Comparison of ENCODE assay signal across 15 cellular contexts in genomic region chrX:17592117-17592516, GRCh38.
A peak's percentile ranks its signal among the peaks of the same experiment; 100 is the strongest.
DNase-seq lines count a peak whose midpoint lies in the region; ATAC-seq and TF ChIP-seq lines count a peak whose summit lies in the region.
"Had no signal": no experiment of that assay in that cellular context is flagged by ENCODE, and none has a peak within 500 bp of the region (broad histone marks: within the 10 kb centered on the region; RNA-seq: fewer than 3 reads in every experiment).

No MANE protein-coding gene starts in this region.

- H3K27ac ChIP-seq in breast epithelium (peak overlapping the region in 1 of 2 donors; percentile 35), left lung (no peak overlapping the region), urinary bladder (ENCODE audit: low read depth) (peak overlapping the region; percentile 10), caudate nucleus (ENCODE audit: low read depth, low read length) (no peak overlapping the region)
- H3K27ac ChIP-seq: colonic mucosa had no signal

- peak; percentile 28 for ATAC-seq in left lung
- ATAC-seq: Panc1 had no signal

- H3K9me3 Mint-ChIP-seq in MCF 10A (ENCODE audit: unreplicated experiment) (no peaks in the 10 kb centered on the region), brain (no peaks in the 10 kb centered on the region)
- no peaks in the 10 kb centered on the region for H3K9me3 Mint-ChIP-seq in activated CD4-positive, alpha-beta memory T cell treated with anti-CD3 and anti-CD28 coated beads for 36 hours
- H3K9me3 Mint-ChIP-seq: activated T-cell treated with anti-CD3 and anti-CD28 coated beads, Interleukin-2, amount 50 U/mL, for 4 hours had no signal

- DNase-seq in MCF 10A (ENCODE audit: unreplicated experiment): no peak
- no peak for DNase-seq in breast epithelium (ENCODE audit: low spot score in 2 of 2)
- no peak for DNase-seq in left lung
- DNase-seq in activated CD4-positive, alpha-beta memory T cell treated with anti-CD3 and anti-CD28 coated beads for 36 hours: no peak
- no peak for DNase-seq in caudate nucleus (lab: John Stamatoyannopoulos, UW)
- DNase-seq in NCI-H1417 treated with DMSO at 0.1 percent for 48 hours (lab: John Stamatoyannopoulos, UW): no peak
- DNase-seq: activated T-cell treated with anti-CD3 and anti-CD28 coated beads, Interleukin-2, amount 50 U/mL, for 4 hours; AML-193; colonic mucosa; hippocampal formation; midbrain; NCI-H2081 treated with DMSO at 0.1 percent for 48 hours had no signal

- H3K27ac Mint-ChIP-seq in MCF 10A (ENCODE audit: low read depth, unreplicated experiment) (peak overlapping the region; percentile 30), brain (peak overlapping the region in 4 of 5 experiments; percentile 35 to 81 (median 70))
- H3K27ac Mint-ChIP-seq in activated CD4-positive, alpha-beta memory T cell treated with anti-CD3 and anti-CD28 coated beads for 36 hours: no peak overlapping the region

- CTCF ChIA-PET in MCF 10A (lab: Yijun Ruan, JAX): interaction anchor here (0.5 to 4.9 kb wide), 24 partner anchors 10 to 489 kb away, joined by 3 to 90 read pairs (median 4); no protein-coding TSS in a partner anchor
- CTCF ChIA-PET in activated CD4-positive, alpha-beta memory T cell treated with anti-CD3 and anti-CD28 coated beads for 36 hours (lab: Charles Lee): interaction anchor here (0.6 to 2.9 kb wide), 7 partner anchors 32 to 1257 kb away, joined by 3 to 10 read pairs (median 3); no protein-coding TSS in a partner anchor

- H3K27me3 ChIP-seq in breast epithelium (peaks cover 0 to 17% of the 10 kb centered on the region in 2 donors), left lung (no peaks in the 10 kb centered on the region)
- H3K27me3 ChIP-seq: colonic mucosa had no signal

- H3K27me3 Mint-ChIP-seq in MCF 10A (ENCODE audit: insufficient read depth, unreplicated experiment) (peaks cover 20% of the 10 kb centered on the region), brain (peaks cover 2% of the 10 kb centered on the region)
- H3K27me3 Mint-ChIP-seq in activated CD4-positive, alpha-beta memory T cell treated with anti-CD3 and anti-CD28 coated beads for 36 hours: peaks cover 4% of the 10 kb centered on the region

- H3K4me1 Mint-ChIP-seq in MCF 10A (ENCODE audit: insufficient read depth, unreplicated experiment) (peaks cover 30% of the 10 kb centered on the region), brain (peaks cover 43% of the 10 kb centered on the region)
- peaks cover 20% of the 10 kb centered on the region for H3K4me1 Mint-ChIP-seq in activated CD4-positive, alpha-beta memory T cell treated with anti-CD3 and anti-CD28 coated beads for 36 hours (ENCODE audit: low read depth)

- POLR2A ChIA-PET in MCF 10A (lab: Yijun Ruan, JAX): interaction anchor here (0.6 to 1.7 kb wide), 6 partner anchors 17 to 471 kb away, joined by 3 to 7 read pairs (median 6); no protein-coding TSS in a partner anchor
- POLR2A ChIA-PET in activated CD4-positive, alpha-beta memory T cell treated with anti-CD3 and anti-CD28 coated beads for 36 hours (lab: Charles Lee): no interaction called here

- H3K4me3 ChIP-seq in breast epithelium: no peak overlapping the region
- no peak overlapping the region for H3K4me3 ChIP-seq in left lung
- no peak overlapping the region for H3K4me3 ChIP-seq in urinary bladder (ENCODE audit: low read depth, low read length)
- H3K4me3 ChIP-seq: colonic mucosa had no signal

- H3K4me1 ChIP-seq in breast epithelium (no peaks in the 10 kb centered on the region), left lung (no peaks in the 10 kb centered on the region), urinary bladder (ENCODE audit: insufficient read depth) (no peaks in the 10 kb centered on the region)
- H3K4me1 ChIP-seq: colonic mucosa had no signal

- H3K9me3 ChIP-seq in breast epithelium: no peaks in the 10 kb centered on the region
- no peaks in the 10 kb centered on the region for H3K9me3 ChIP-seq in left lung
- H3K9me3 ChIP-seq: colonic mucosa had no signal

- no peak for TF ChIP-seq POLR2A in breast epithelium (IDR thresholded peaks at IDR 0.05)

- TF ChIP-seq CTCF in MCF 10A (IDR thresholded peaks at IDR 0.05; ENCODE audit: unreplicated experiment) (no peak), breast epithelium (IDR thresholded peaks at IDR 0.05) (no peak), brain (conservative IDR thresholded peaks at IDR 0.05) (no peak), left lung (IDR thresholded peaks at IDR 0.05) (no peak)

- no peaks in the 10 kb centered on the region for H3K36me3 ChIP-seq in breast epithelium
- H3K36me3 ChIP-seq in left lung: no peaks in the 10 kb centered on the region
- H3K36me3 ChIP-seq in urinary bladder (ENCODE audit: insufficient read depth): no peaks in the 10 kb centered on the region
- H3K36me3 ChIP-seq: colonic mucosa had no signal

- peak overlapping the region; percentile 38 for H3K4me3 Mint-ChIP-seq in MCF 10A (ENCODE audit: unreplicated experiment)
- peak overlapping the region in 4 of 5 experiments; percentile 24 to 66 (median 46) for H3K4me3 Mint-ChIP-seq in brain
- H3K4me3 Mint-ChIP-seq in activated CD4-positive, alpha-beta memory T cell treated with anti-CD3 and anti-CD28 coated beads for 36 hours: no peak overlapping the region
- H3K4me3 Mint-ChIP-seq: activated T-cell treated with anti-CD3 and anti-CD28 coated beads, Interleukin-2, amount 50 U/mL, for 4 hours had no signal

- WGBS in urinary bladder: 74% methylated on average over 1 of the region's 1 CpG

- intact Hi-C loops in MCF 10A (cut with micrococcal nuclease) (no loop called here), breast epithelium (cut with DNase I; ENCODE audit: low total_unique reads) (no loop called here), left lung (cut with DNase I) (no loop called here)
- intact Hi-C loops in activated CD4-positive, alpha-beta memory T cell treated with anti-CD3 and anti-CD28 coated beads for 36 hours (cut with micrococcal nuclease): loop anchor here (10.0 kb wide), 1 partner anchor 63 kb away; no protein-coding TSS in a partner anchor

- H3K36me3 Mint-ChIP-seq in MCF 10A (ENCODE audit: insufficient read depth, unreplicated experiment): no peaks in the 10 kb centered on the region
- no peaks in the 10 kb centered on the region for H3K36me3 Mint-ChIP-seq in brain
- H3K36me3 Mint-ChIP-seq in activated CD4-positive, alpha-beta memory T cell treated with anti-CD3 and anti-CD28 coated beads for 36 hours: no peaks in the 10 kb centered on the region

- no TSS peak for BruUV-seq in MCF 10A (replicated peaks; lab: Mats Ljungman, UMichigan)
